Comparison of ENCODE assay signal across 24 cellular contexts in the genomic region with DNA sequence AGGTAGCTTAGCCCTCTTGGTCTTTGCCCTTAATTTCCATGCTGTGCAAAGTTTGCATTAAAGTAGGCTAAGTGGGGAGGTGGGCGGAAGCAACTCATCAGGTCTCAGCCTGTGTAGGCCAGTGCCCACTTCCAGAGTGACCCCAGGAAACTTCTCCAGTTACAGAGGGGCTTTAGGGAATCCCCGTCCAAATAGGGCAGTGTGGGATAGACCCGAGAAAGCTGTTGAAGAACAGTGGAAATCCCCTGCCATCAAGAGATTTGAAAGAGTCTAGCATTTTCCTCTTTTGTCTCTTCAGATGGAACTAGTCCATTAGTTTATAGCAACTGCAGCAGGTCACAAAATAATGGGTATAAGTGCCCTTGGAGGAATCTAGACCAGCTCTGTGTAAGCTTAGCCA. TPM values are rescaled to one million over a fixed set of nuclear protein-coding genes. Genes with fewer than 3 reads are reported as not detected.
DNase-seq lines count a peak whose midpoint lies in the region; ATAC-seq, FAIRE-seq and TF ChIP-seq lines count a peak whose summit lies in the region.
"Had no signal": no experiment of that assay in that cellular context is flagged by ENCODE, and none has a peak within 500 bp of the region (broad histone marks: within the 10 kb centered on the region; RNA-seq: fewer than 3 reads in every experiment).

No MANE protein-coding gene starts in this region.

- intact Hi-C loops in tibial artery (cut with DNase I; ENCODE audit: low total_unique reads): no loop called here

- H3K36me3 ChIP-seq in tibial artery: no peaks in the 10 kb centered on the region
- H3K36me3 ChIP-seq: BLaER1 treated with 17β-estradiol and CSF1 and Interleukin-3, amounts not matched to agents 10 nM and 100 nM; left lung; tibial nerve had no signal

- no peaks in the 10 kb centered on the region for H3K27me3 ChIP-seq in tibial artery
- H3K27me3 ChIP-seq: BLaER1 treated with 17β-estradiol and CSF1 and Interleukin-3, amounts not matched to agents 10 nM and 100 nM; left lung; tibial nerve had no signal

- H3K9me3 ChIP-seq in tibial artery: no peaks in the 10 kb centered on the region
- H3K9me3 ChIP-seq: A549; BLaER1 treated with 17β-estradiol and CSF1 and Interleukin-3, amounts not matched to agents 10 nM and 100 nM; left lung; mucosa of descending colon; tibial nerve had no signal

- no peak overlapping the region for H3K4me3 ChIP-seq in tibial artery
- H3K4me3 ChIP-seq: A549; BLaER1 treated with 17β-estradiol and CSF1 and Interleukin-3, amounts not matched to agents 10 nM and 100 nM; left lung; mucosa of descending colon; tibial nerve had no signal

- no peak overlapping the region for H3K27ac ChIP-seq in tibial artery
- H3K27ac ChIP-seq: A549; BLaER1 treated with 17β-estradiol and CSF1 and Interleukin-3, amounts not matched to agents 10 nM and 100 nM; HL-60; left lung; tibial nerve had no signal

- DNase-seq in GM12892 (ENCODE audit: insufficient read length) (no peak), GM19239 (ENCODE audit: insufficient read length, low spot score) (no peak), D721Med (ENCODE audit: insufficient read length, low spot score) (no peak), tibial artery (no peak), HCEC 1CT (no peak)
- DNase-seq in activated CD4-positive, alpha-beta T cell treated with anti-CD3 and anti-CD28 coated beads, Interleukin-2, amount 50 U/mL, for 48 hours: no peak
- DNase-seq: activated naive CD4-positive, alpha-beta T cell treated with Interleukin-2 at 50 U/mL for 16 hours; activated T-cell treated with anti-CD3 and anti-CD28 coated beads, Interleukin-2, amount 50 U/mL, for 1 hour; aorta; endodermal cell; glutamatergic neuron; H9; left lung; mucosa of descending colon; MV-4-11; NCI-H748 treated with DMSO at 0.1 percent for 48 hours; SHP77 treated with DMSO at 0.1 percent for 48 hours; T-helper 1 cell had no signal

- peak; percentile 65 for FAIRE-seq in GM12892 (lab: Jason Lieb, UNC)
- peak; percentile 26 for FAIRE-seq in GM19239 (lab: Jason Lieb, UNC)
- no peak for FAIRE-seq in D721Med (lab: Jason Lieb, UNC)
- FAIRE-seq: A549 had no signal

- H3K4me1 ChIP-seq in tibial artery: no peaks in the 10 kb centered on the region
- H3K4me1 ChIP-seq: A549; BLaER1 treated with 17β-estradiol and CSF1 and Interleukin-3, amounts not matched to agents 10 nM and 100 nM; left lung; tibial nerve had no signal

- TF ChIP-seq CTCF in D721Med (IDR thresholded peaks at IDR 0.05; ENCODE audit: insufficient read depth, missing control alignments) (no peak), tibial artery (IDR thresholded peaks at IDR 0.05) (no peak)

- TF ChIP-seq POLR2A in GM12892 (IDR thresholded peaks at IDR 0.05; ENCODE audit: low read depth, low read length): 0 out of 2 replicates have a peak, but pooled peaks have one; percentile 37

- ATAC-seq in HG02610 (IDR thresholded peaks at IDR 0.05; ENCODE audit: unreplicated experiment): peak; percentile 72
- ATAC-seq in HG03439 (IDR thresholded peaks at IDR 0.05; ENCODE audit: unreplicated experiment): peak; percentile 58
- ATAC-seq: A549, left lung, mucosa of descending colon had no signal

RNA-seq across cellular contexts. Expression of a gene that starts 20.2 kb away (rescaled TPM):
- polyA plus RNA-seq in GM12892 (2012; ENCODE audit: missing spikeins): 161 TPM
